In genomic region chr17:45320349-45320930, GRCh38 we compare ENCODE assay signal across 2 cellular contexts.
A peak's percentile ranks its signal among the peaks of the same experiment; 100 is the strongest.
TF ChIP-seq lines count a peak whose summit lies in the region.

No MANE protein-coding gene starts in this region.

TF ChIP-seq in IMR-90, 13 proteins besides CTCF, POLR2A, EP300 and RAD21:
- no peak for TF ChIP-seq BHLHE40 (IDR thresholded peaks at IDR 0.05; ENCODE audit: low read depth, low read length)
- no peak for TF ChIP-seq RCOR1 (IDR thresholded peaks at IDR 0.05; ENCODE audit: insufficient replicate concordance, low read length)
- TF ChIP-seq NFE2L2 (IDR thresholded peaks at IDR 0.05; ENCODE audit: low read depth, low read length): no peak
- no peak for TF ChIP-seq SMC3 (IDR thresholded peaks at IDR 0.05; ENCODE audit: low read depth, low read length)
- TF ChIP-seq, protein P1, sequence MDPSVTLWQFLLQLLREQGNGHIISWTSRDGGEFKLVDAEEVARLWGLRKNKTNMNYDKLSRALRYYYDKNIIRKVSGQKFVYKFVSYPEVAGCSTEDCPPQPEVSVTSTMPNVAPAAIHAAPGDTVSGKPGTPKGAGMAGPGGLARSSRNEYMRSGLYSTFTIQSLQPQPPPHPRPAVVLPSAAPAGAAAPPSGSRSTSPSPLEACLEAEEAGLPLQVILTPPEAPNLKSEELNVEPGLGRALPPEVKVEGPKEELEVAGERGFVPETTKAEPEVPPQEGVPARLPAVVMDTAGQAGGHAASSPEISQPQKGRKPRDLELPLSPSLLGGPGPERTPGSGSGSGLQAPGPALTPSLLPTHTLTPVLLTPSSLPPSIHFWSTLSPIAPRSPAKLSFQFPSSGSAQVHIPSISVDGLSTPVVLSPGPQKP (IDR thresholded peaks at IDR 0.05; ENCODE audit: borderline replicate concordance, low read depth, low read length): no peak
- TF ChIP-seq CEBPB (IDR thresholded peaks at IDR 0.05; ENCODE audit: low read depth, low read length): no peak
- no peak for TF ChIP-seq CHD1 (IDR thresholded peaks at IDR 0.05; ENCODE audit: low read depth, low read length)
- TF ChIP-seq MAZ (IDR thresholded peaks at IDR 0.05; ENCODE audit: borderline replicate concordance, low read depth, low read length): no peak; the same call in 1 of the 2 replicates
- no peak for TF ChIP-seq FOS (IDR thresholded peaks at IDR 0.05; ENCODE audit: low read depth, low read length)
- TF ChIP-seq, protein P2, sequence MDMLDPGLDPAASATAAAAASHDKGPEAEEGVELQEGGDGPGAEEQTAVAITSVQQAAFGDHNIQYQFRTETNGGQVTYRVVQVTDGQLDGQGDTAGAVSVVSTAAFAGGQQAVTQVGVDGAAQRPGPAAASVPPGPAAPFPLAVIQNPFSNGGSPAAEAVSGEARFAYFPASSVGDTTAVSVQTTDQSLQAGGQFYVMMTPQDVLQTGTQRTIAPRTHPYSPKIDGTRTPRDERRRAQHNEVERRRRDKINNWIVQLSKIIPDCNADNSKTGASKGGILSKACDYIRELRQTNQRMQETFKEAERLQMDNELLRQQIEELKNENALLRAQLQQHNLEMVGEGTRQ (IDR thresholded peaks at IDR 0.05; ENCODE audit: low read depth, low read length): no peak
- TF ChIP-seq MXI1 (IDR thresholded peaks at IDR 0.05; ENCODE audit: borderline replicate concordance, low read depth, low read length): no peak
- TF ChIP-seq RFX5 (IDR thresholded peaks at IDR 0.05; ENCODE audit: low read depth, low read length): no peak
- no peak for TF ChIP-seq MAFK (IDR thresholded peaks at IDR 0.05; ENCODE audit: low read depth, low read length)
TF ChIP-seq in IMR-90: peak in this region for 0.

TF ChIP-seq in K562, 482 proteins besides CTCF, POLR2A, EP300 and RAD21:
- TF ChIP-seq ATF1 (CRISPR knock-in tag; IDR thresholded peaks at IDR 0.05) (no peak), ATF1 (tag; IDR thresholded peaks at IDR 0.05) (no peak), RBM25 (IDR thresholded peaks at IDR 0.05; ENCODE audit: low read depth, low read length, severe bottlenecking) (peak; percentile 52), TEAD1 (CRISPR knock-in tag; IDR thresholded peaks at IDR 0.05) (0 out of 4 replicates have a peak, but pooled peaks of 1 of the 2 experiments have one; percentile 36), MTA1 (IDR thresholded peaks at IDR 0.05; ENCODE audit: borderline replicate concordance) (no peak), ZNF121 (CRISPR knock-in tag; conservative IDR thresholded peaks at IDR 0.05) (no peak), PURB (CRISPR knock-in tag; IDR thresholded peaks at IDR 0.05; ENCODE audit: low read depth) (no peak), RCOR1 (IDR thresholded peaks at IDR 0.05; ENCODE audit: borderline replicate concordance in 1 of 2, low read depth in 2 of 2, low read length in 2 of 2) (no peak), YBX1 (IDR thresholded peaks at IDR 0.05) (no peak), KDM1A (IDR thresholded peaks at IDR 0.05) (peak in 1 of 2 experiments; percentile 21; a peak in 1 of 4 replicates)
- TF ChIP-seq, protein P3, sequence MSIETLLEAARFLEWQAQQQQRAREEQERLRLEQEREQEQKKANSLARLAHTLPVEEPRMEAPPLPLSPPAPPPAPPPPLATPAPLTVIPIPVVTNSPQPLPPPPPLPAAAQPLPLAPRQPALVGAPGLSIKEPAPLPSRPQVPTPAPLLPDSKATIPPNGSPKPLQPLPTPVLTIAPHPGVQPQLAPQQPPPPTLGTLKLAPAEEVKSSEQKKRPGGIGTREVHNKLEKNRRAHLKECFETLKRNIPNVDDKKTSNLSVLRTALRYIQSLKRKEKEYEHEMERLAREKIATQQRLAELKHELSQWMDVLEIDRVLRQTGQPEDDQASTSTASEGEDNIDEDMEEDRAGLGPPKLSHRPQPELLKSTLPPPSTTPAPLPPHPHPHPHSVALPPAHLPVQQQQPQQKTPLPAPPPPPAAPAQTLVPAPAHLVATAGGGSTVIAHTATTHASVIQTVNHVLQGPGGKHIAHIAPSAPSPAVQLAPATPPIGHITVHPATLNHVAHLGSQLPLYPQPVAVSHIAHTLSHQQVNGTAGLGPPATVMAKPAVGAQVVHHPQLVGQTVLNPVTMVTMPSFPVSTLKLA (conservative IDR thresholded peaks at IDR 0.05): no peak
- TF ChIP-seq, protein P4, sequence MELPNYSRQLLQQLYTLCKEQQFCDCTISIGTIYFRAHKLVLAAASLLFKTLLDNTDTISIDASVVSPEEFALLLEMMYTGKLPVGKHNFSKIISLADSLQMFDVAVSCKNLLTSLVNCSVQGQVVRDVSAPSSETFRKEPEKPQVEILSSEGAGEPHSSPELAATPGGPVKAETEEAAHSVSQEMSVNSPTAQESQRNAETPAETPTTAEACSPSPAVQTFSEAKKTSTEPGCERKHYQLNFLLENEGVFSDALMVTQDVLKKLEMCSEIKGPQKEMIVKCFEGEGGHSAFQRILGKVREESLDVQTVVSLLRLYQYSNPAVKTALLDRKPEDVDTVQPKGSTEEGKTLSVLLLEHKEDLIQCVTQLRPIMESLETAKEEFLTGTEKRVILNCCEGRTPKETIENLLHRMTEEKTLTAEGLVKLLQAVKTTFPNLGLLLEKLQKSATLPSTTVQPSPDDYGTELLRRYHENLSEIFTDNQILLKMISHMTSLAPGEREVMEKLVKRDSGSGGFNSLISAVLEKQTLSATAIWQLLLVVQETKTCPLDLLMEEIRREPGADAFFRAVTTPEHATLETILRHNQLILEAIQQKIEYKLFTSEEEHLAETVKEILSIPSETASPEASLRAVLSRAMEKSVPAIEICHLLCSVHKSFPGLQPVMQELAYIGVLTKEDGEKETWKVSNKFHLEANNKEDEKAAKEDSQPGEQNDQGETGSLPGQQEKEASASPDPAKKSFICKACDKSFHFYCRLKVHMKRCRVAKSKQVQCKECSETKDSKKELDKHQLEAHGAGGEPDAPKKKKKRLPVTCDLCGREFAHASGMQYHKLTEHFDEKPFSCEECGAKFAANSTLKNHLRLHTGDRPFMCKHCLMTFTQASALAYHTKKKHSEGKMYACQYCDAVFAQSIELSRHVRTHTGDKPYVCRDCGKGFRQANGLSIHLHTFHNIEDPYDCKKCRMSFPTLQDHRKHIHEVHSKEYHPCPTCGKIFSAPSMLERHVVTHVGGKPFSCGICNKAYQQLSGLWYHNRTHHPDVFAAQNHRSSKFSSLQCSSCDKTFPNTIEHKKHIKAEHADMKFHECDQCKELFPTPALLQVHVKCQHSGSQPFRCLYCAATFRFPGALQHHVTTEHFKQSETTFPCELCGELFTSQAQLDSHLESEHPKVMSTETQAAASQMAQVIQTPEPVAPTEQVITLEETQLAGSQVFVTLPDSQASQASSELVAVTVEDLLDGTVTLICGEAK (IDR thresholded peaks at IDR 0.05): 0 out of 2 replicates have a peak, but pooled peaks have one; percentile 12
- TF ChIP-seq, protein P4 (CRISPR knock-in tag; IDR thresholded peaks at IDR 0.05): no peak
TF ChIP-seq in K562: peak in this region for 4.
